Comparison of ENCODE assay signal across 20 cellular contexts in genomic region chr14:87566986-87567385, GRCh38.
A peak's percentile ranks its signal among the peaks of the same experiment; 100 is the strongest.
DNase-seq lines count a peak whose midpoint lies in the region; ATAC-seq, FAIRE-seq and TF ChIP-seq lines count a peak whose summit lies in the region.
"Had no signal": no experiment of that assay in that cellular context is flagged by ENCODE, and none has a peak within 500 bp of the region (broad histone marks: within the 10 kb centered on the region; RNA-seq: fewer than 3 reads in every experiment).

No MANE protein-coding gene starts in this region.

- peak; percentile 30 for ATAC-seq in left ventricle myocardium superior
- ATAC-seq in HG03460 (IDR thresholded peaks at IDR 0.05; ENCODE audit: unreplicated experiment): no peak
- no peak for ATAC-seq in gastroesophageal sphincter
- ATAC-seq: A549; activated CD4-positive, CD25-positive, alpha-beta regulatory T cell treated with anti-CD3 and anti-CD28 coated beads, Interleukin-2, amount 50 U/mL, for 24 hours; activated CD8-positive, alpha-beta memory T cell treated with anti-CD3 and anti-CD28 coated beads, Interleukin-2, amount 10 ng/mL, durations not matched to agents 7 days and 5 days; esophagus mucosa; Right ventricle myocardium inferior; stimulated activated naive B cell treated with anti-CD40 and anti-IgM and Interleukin-4, amounts not matched to agents 10 μg/mL and 1 μg/mL and 100 μg/mL, for 72 hours had no signal

- H3K4me3 Mint-ChIP-seq in astrocyte (ENCODE audit: unreplicated experiment): no peak overlapping the region
- H3K4me3 Mint-ChIP-seq: activated CD8-positive, alpha-beta memory T cell treated with anti-CD3 and anti-CD28 coated beads, Interleukin-2, amount 10 ng/mL, durations not matched to agents 7 days and 5 days; stimulated activated naive B cell treated with anti-CD40 and anti-IgM and Interleukin-4, amounts not matched to agents 10 μg/mL and 1 μg/mL and 100 μg/mL, for 72 hours; T-helper 2 cell treated with Interferon-gamma antibody and Interleukin-4, amounts not matched to agents 5 μg/mL and 100 μg/mL, for 36 hours had no signal

- no peak for FAIRE-seq in astrocyte (lab: Jason Lieb, UNC)
- FAIRE-seq: A549, small intestine had no signal

- H3K4me1 Mint-ChIP-seq in astrocyte (ENCODE audit: low read depth, unreplicated experiment): peaks cover 31% of the 10 kb centered on the region
- H3K4me1 Mint-ChIP-seq: stimulated activated naive B cell treated with anti-CD40 and anti-IgM and Interleukin-4, amounts not matched to agents 10 μg/mL and 1 μg/mL and 100 μg/mL, for 72 hours had no signal

- H3K4me2 ChIP-seq in astrocyte (ENCODE audit: low read length) (peak overlapping the region; percentile 25), mesendoderm (ENCODE audit: low read length) (no peak overlapping the region)
- H3K4me2 ChIP-seq: A549 had no signal

- intact Hi-C loops in left ventricle myocardium superior (cut with micrococcal nuclease): no loop called here
- intact Hi-C loops in cardiac septum (cut with DNase I): no loop called here
- intact Hi-C loops in uterus (cut with DNase I; ENCODE audit: low total_unique reads): no loop called here

- no peaks in the 10 kb centered on the region for H4K20me1 ChIP-seq in astrocyte (ENCODE audit: insufficient read depth, low read length)

- H2AFZ ChIP-seq in astrocyte (ENCODE audit: low read depth, low read length): no peak overlapping the region

- no peaks in the 10 kb centered on the region for H3K4me1 ChIP-seq in astrocyte (ENCODE audit: insufficient read depth, low read length)
- peaks cover 9% of the 10 kb centered on the region for H3K4me1 ChIP-seq in mesendoderm (ENCODE audit: control insufficient read depth, low read depth, low read length)
- peaks cover 0 to 7% of the 10 kb centered on the region in 2 donors for H3K4me1 ChIP-seq in uterus
- H3K4me1 ChIP-seq in gastroesophageal sphincter: peaks cover 0 to 12% (median 0%) of the 10 kb centered on the region in 3 donors
- H3K4me1 ChIP-seq: A549, ascending aorta had no signal

- DNase-seq in left ventricle myocardium superior (no peak), cardiac septum (ENCODE audit: low spot score) (no peak), astrocyte (ENCODE audit: low read depth) (peak; percentile 59), mesendoderm (peak; percentile 88), uterus (peak in 1 of 2 donors; percentile 65)
- no peak for DNase-seq in activated CD4-positive, alpha-beta T cell treated with anti-CD3 and anti-CD28 coated beads for 1 hour
- DNase-seq: activated CD8-positive, alpha-beta memory T cell treated with anti-CD3 and anti-CD28 coated beads, Interleukin-2, amount 10 ng/mL, durations not matched to agents 7 days and 5 days; cortex of kidney; hippocampal formation; left cardiac atrium; small intestine; stimulated activated naive B cell treated with anti-CD40 and anti-IgM and Interleukin-4, amounts not matched to agents 10 μg/mL and 1 μg/mL and 100 μg/mL, for 72 hours had no signal

- H3K79me2 ChIP-seq in astrocyte (ENCODE audit: insufficient read depth, low read length) (no peaks in the 10 kb centered on the region), mesendoderm (ENCODE audit: control insufficient read depth, insufficient read depth, low read length) (no peaks in the 10 kb centered on the region)

- no peak for TF ChIP-seq CTCF in astrocyte (IDR thresholded peaks at IDR 0.05; ENCODE audit: insufficient read depth, low read depth, low read length)
- no peak for TF ChIP-seq CTCF in uterus (IDR thresholded peaks at IDR 0.05)
- TF ChIP-seq CTCF in gastroesophageal sphincter (IDR thresholded peaks at IDR 0.05): no peak

- H3K36me3 ChIP-seq in astrocyte (ENCODE audit: insufficient read depth, low read length): no peaks in the 10 kb centered on the region
- no peaks in the 10 kb centered on the region for H3K36me3 ChIP-seq in mesendoderm (ENCODE audit: control insufficient read depth, insufficient read depth, low read length)
- no peaks in the 10 kb centered on the region for H3K36me3 ChIP-seq in uterus
- no peaks in the 10 kb centered on the region for H3K36me3 ChIP-seq in gastroesophageal sphincter
- H3K36me3 ChIP-seq: ascending aorta had no signal

- peak overlapping the region; percentile 91 for H3K27ac Mint-ChIP-seq in astrocyte (ENCODE audit: unreplicated experiment)
- H3K27ac Mint-ChIP-seq: activated CD8-positive, alpha-beta memory T cell treated with anti-CD3 and anti-CD28 coated beads, Interleukin-2, amount 10 ng/mL, durations not matched to agents 7 days and 5 days; stimulated activated naive B cell treated with anti-CD40 and anti-IgM and Interleukin-4, amounts not matched to agents 10 μg/mL and 1 μg/mL and 100 μg/mL, for 72 hours; T-helper 2 cell treated with Interferon-gamma antibody and Interleukin-4, amounts not matched to agents 5 μg/mL and 100 μg/mL, for 36 hours had no signal

- no peak overlapping the region for H3K4ac ChIP-seq in mesendoderm (ENCODE audit: low read depth, low read length)

- no peaks in the 10 kb centered on the region for H3K79me1 ChIP-seq in mesendoderm (ENCODE audit: low read length)

- H2AK5ac ChIP-seq in mesendoderm (ENCODE audit: low read length): no peak overlapping the region

- no peak overlapping the region for H4K5ac ChIP-seq in mesendoderm (ENCODE audit: low read length)

- no peak overlapping the region for H2BK120ac ChIP-seq in mesendoderm (ENCODE audit: low read depth, low read length)

- no peaks in the 10 kb centered on the region for H3K36me3 Mint-ChIP-seq in astrocyte (ENCODE audit: low read depth, unreplicated experiment)
- H3K36me3 Mint-ChIP-seq: activated CD8-positive, alpha-beta memory T cell treated with anti-CD3 and anti-CD28 coated beads, Interleukin-2, amount 10 ng/mL, durations not matched to agents 7 days and 5 days; stimulated activated naive B cell treated with anti-CD40 and anti-IgM and Interleukin-4, amounts not matched to agents 10 μg/mL and 1 μg/mL and 100 μg/mL, for 72 hours had no signal

- H3K9me3 ChIP-seq in astrocyte (ENCODE audit: insufficient read depth, low read depth, low read length) (no peaks in the 10 kb centered on the region), uterus (no peaks in the 10 kb centered on the region), gastroesophageal sphincter (no peaks in the 10 kb centered on the region)
- H3K9me3 ChIP-seq: A549, ascending aorta had no signal

- peak overlapping the region; percentile 10 for H2BK5ac ChIP-seq in mesendoderm (ENCODE audit: low read length)

- peak overlapping the region; percentile 11 for H3K56ac ChIP-seq in mesendoderm (ENCODE audit: low read length)

- no peaks in the 10 kb centered on the region for H3K9me3 Mint-ChIP-seq in astrocyte (ENCODE audit: unreplicated experiment)

- no peak overlapping the region for H3K4me3 ChIP-seq in astrocyte (ENCODE audit: insufficient read depth, low read depth, low read length)
- no peak overlapping the region for H3K4me3 ChIP-seq in mesendoderm (ENCODE audit: low read length)
- no peak overlapping the region for H3K4me3 ChIP-seq in uterus
- no peak overlapping the region for H3K4me3 ChIP-seq in gastroesophageal sphincter
- H3K4me3 ChIP-seq: A549, ascending aorta had no signal

- H3K27ac ChIP-seq in astrocyte (ENCODE audit: low read depth, low read length): no peak overlapping the region
- peak overlapping the region; percentile 26 for H3K27ac ChIP-seq in mesendoderm (ENCODE audit: low read depth, low read length)
- H3K27ac ChIP-seq in uterus: peak overlapping the region; percentile 76 to 82
- H3K27ac ChIP-seq in gastroesophageal sphincter: no peak overlapping the region
- H3K27ac ChIP-seq: A549, ascending aorta had no signal

- no peak overlapping the region for H2BK15ac ChIP-seq in mesendoderm (replicated peaks; ENCODE audit: low read depth)

- no peak overlapping the region for H3K23ac ChIP-seq in mesendoderm (ENCODE audit: low read length)

- TF ChIP-seq POLR2A in uterus (IDR thresholded peaks at IDR 0.05): no peak
- no peak for TF ChIP-seq POLR2A in gastroesophageal sphincter (IDR thresholded peaks at IDR 0.05)

- WGBS in mesendoderm (ENCODE audit: extremely low coverage, insufficient coverage, low lambda C conversion rate): no CpG with 5 or more reads among the region's 2 CpGs
- 0 to 13% methylated on average over 1 to 2 of the region's 2 CpGs for WGBS in gastroesophageal sphincter (ENCODE audit: low coverage in 1 of 2), 2 donors

- H3K27me3 Mint-ChIP-seq in astrocyte (ENCODE audit: low read depth, unreplicated experiment): no peaks in the 10 kb centered on the region
- H3K27me3 Mint-ChIP-seq: activated CD8-positive, alpha-beta memory T cell treated with anti-CD3 and anti-CD28 coated beads, Interleukin-2, amount 10 ng/mL, durations not matched to agents 7 days and 5 days; stimulated activated naive B cell treated with anti-CD40 and anti-IgM and Interleukin-4, amounts not matched to agents 10 μg/mL and 1 μg/mL and 100 μg/mL, for 72 hours had no signal

- no peak for TF ChIP-seq EP300 in gastroesophageal sphincter (IDR thresholded peaks at IDR 0.05)

- H3K27me3 ChIP-seq in astrocyte (ENCODE audit: insufficient read depth, low read length) (no peaks in the 10 kb centered on the region), mesendoderm (ENCODE audit: insufficient read depth, low read length, poor library complexity) (no peaks in the 10 kb centered on the region), uterus (no peaks in the 10 kb centered on the region), gastroesophageal sphincter (no peaks in the 10 kb centered on the region)
- H3K27me3 ChIP-seq: ascending aorta had no signal

- peak overlapping the region; percentile 84 for H3K18ac ChIP-seq in mesendoderm (ENCODE audit: low read length)

- H4K8ac ChIP-seq in mesendoderm (ENCODE audit: low read depth, low read length): no peak overlapping the region

- peak overlapping the region; percentile 35 for H3K9ac ChIP-seq in astrocyte (ENCODE audit: low read length)
- no peak overlapping the region for H3K9ac ChIP-seq in mesendoderm (ENCODE audit: low read length)

Comparison
In these comparisons a context has a peak if more than half of its experiments do, and no peak if none do; other contexts are left out.
1. DNase-seq: peak in astrocyte (single experiment) and mesendoderm (single experiment); none in left ventricle myocardium superior (single experiment), cardiac septum (single experiment) and activated CD4-positive, alpha-beta T cell treated with anti-CD3 and anti-CD28 coated beads for 1 hour (single experiment).
2. H3K27ac ChIP-seq: peak in mesendoderm (single experiment) and uterus (2 of 2); none in astrocyte (single experiment) and gastroesophageal sphincter (0 of 4).